ENCODE assay signal across 1 cellular context in the genomic region with DNA sequence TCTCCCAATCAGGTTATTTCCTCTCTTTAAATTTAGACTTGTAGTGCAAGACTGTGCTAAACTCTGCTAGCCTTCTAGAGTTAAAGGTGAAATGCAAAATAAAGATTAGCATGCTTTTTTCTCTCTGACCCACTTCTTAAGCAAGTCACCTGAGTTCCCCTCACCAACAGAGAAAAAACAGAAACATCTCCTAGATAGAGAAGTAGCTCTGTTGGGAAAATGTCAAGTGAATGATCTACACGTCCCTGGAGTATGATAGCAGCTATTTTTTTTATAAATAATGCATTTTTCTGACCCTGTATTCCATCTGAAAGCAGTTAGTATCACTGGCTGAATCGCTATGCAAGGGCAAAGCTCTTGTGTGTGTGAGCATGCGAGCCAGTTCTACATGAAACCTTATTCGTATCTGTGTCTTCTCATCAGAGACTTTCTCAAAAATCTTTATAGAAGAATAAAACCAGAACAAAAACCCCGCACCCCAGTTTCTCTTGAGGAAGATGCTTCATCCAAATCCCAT.
TF ChIP-seq lines count a peak whose summit lies in the region.

No MANE protein-coding gene starts in this region.

TF ChIP-seq in IMR-90, 13 proteins besides CTCF, POLR2A, EP300 and RAD21:
- no peak for TF ChIP-seq NFE2L2 (IDR thresholded peaks at IDR 0.05; ENCODE audit: low read depth, low read length)
TF ChIP-seq in IMR-90: peak in this region for 0.
